15 cellular contexts compared by ENCODE assay signal in genomic region chr9:109466623-109467590, GRCh38. TPM values are rescaled to one million over a fixed set of nuclear protein-coding genes. Genes with fewer than 3 reads are reported as not detected.
DNase-seq lines count a peak whose midpoint lies in the region; FAIRE-seq and TF ChIP-seq lines count a peak whose summit lies in the region.
"Had no signal": no experiment of that assay in that cellular context is flagged by ENCODE, and none has a peak within 500 bp of the region (broad histone marks: within the 10 kb centered on the region; RNA-seq: fewer than 3 reads in every experiment).

No MANE protein-coding gene starts in this region.

- no peak overlapping the region for H3K23ac ChIP-seq in mesenchymal stem cell (ENCODE audit: low read length in 2 of 2)

- H3K9me3 ChIP-seq in BLaER1 = no peaks in the 10 kb centered on the region
- H3K9me3 ChIP-seq in mesenchymal stem cell (ENCODE audit: control insufficient read depth, low read length) = no peaks in the 10 kb centered on the region
- H3K9me3 ChIP-seq: neutrophil, right atrium auricular region had no signal

- peak overlapping the region; percentile 77 for H3K4me2 ChIP-seq in BLaER1
- H3K4me2 ChIP-seq in mesenchymal stem cell (ENCODE audit: low read length, poor library complexity, severe bottlenecking) = no peak overlapping the region

- H3K9ac ChIP-seq in BLaER1 (no peak overlapping the region), mesenchymal stem cell (ENCODE audit: low read length) (no peak overlapping the region)

- H2AFZ ChIP-seq in mesenchymal stem cell (ENCODE audit: low read depth, low read length) = no peak overlapping the region

- H3K27me3 ChIP-seq in BLaER1 = no peaks in the 10 kb centered on the region
- H3K27me3 ChIP-seq in mesenchymal stem cell (ENCODE audit: control insufficient read depth in 1 of 2, insufficient read depth in 1 of 2, low read length in 2 of 2) = peaks cover 0 to 10% of the 10 kb centered on the region in 2 experiments
- H3K27me3 ChIP-seq: cardiac muscle cell, right atrium auricular region had no signal

- H4K91ac ChIP-seq in mesenchymal stem cell (ENCODE audit: low read length) = no peak overlapping the region

- no peaks in the 10 kb centered on the region for H3K36me3 ChIP-seq in BLaER1
- peaks cover 0 to 12% of the 10 kb centered on the region in 2 experiments for H3K36me3 ChIP-seq in mesenchymal stem cell (ENCODE audit: control insufficient read depth in 1 of 2, insufficient read depth in 2 of 2, low read depth in 1 of 2, low read length in 2 of 2)
- H3K36me3 ChIP-seq: cardiac muscle cell, neutrophil, right atrium auricular region had no signal

- H3K4me1 ChIP-seq in BLaER1 (peaks cover 46% of the 10 kb centered on the region), mesenchymal stem cell (ENCODE audit: control insufficient read depth, insufficient read depth, low read depth, low read length) (peaks cover 3% of the 10 kb centered on the region)

- H4K8ac ChIP-seq in mesenchymal stem cell (ENCODE audit: low read length) = no peak overlapping the region

- no peak for TF ChIP-seq CTCF in GM12865 (IDR thresholded peaks at IDR 0.05; ENCODE audit: insufficient read depth, low read depth, low read length, missing control alignments)
- no peak for TF ChIP-seq CTCF in epithelial cell of esophagus (IDR thresholded peaks at IDR 0.05; ENCODE audit: insufficient read depth, low read depth, low read length, missing control alignments)

- H2BK12ac ChIP-seq in mesenchymal stem cell (ENCODE audit: low read length in 2 of 2) = no peak overlapping the region

- H2AK5ac ChIP-seq in mesenchymal stem cell (ENCODE audit: low read length, severe bottlenecking) = no peak overlapping the region

- no peak overlapping the region for H2BK15ac ChIP-seq in mesenchymal stem cell (ENCODE audit: low read depth, poor library complexity, severe bottlenecking)

- H3K14ac ChIP-seq in mesenchymal stem cell (ENCODE audit: low read length in 2 of 2) = no peak overlapping the region

- no peak overlapping the region for H3K18ac ChIP-seq in mesenchymal stem cell (ENCODE audit: low read depth in 1 of 2, low read length in 2 of 2)

- FAIRE-seq in RCC 7860 (lab: Jason Lieb, UNC) = peak; percentile 89

- H4K20me1 ChIP-seq in BLaER1 = no peaks in the 10 kb centered on the region

- H2BK5ac ChIP-seq in mesenchymal stem cell (ENCODE audit: low read depth, low read length, poor library complexity, severe bottlenecking) = no peak overlapping the region

- H3K27ac ChIP-seq in BLaER1 (no peak overlapping the region), mesenchymal stem cell (ENCODE audit: low read length, poor library complexity, severe bottlenecking) (no peak overlapping the region)
- H3K27ac ChIP-seq: cardiac muscle cell, neutrophil, right atrium auricular region had no signal

- no peak overlapping the region for H3K4ac ChIP-seq in mesenchymal stem cell (ENCODE audit: low read depth in 1 of 2, low read length in 2 of 2)

- DNase-seq in GM12865 (ENCODE audit: low read depth) = peak; percentile 10
- DNase-seq in RCC 7860 (ENCODE audit: low spot score) = peak; percentile 73
- DNase-seq in epithelial cell of esophagus (ENCODE audit: low read depth) = peak; percentile 61
- no peak for DNase-seq in OCI-M2 (lab: John Stamatoyannopoulos, UW; ENCODE audit: unreplicated experiment)
- no peak for DNase-seq in germinal center (ENCODE audit: low spot score)
- DNase-seq in mesenchymal stem cell = no peak
- DNase-seq in activated T-cell treated with anti-CD3 and anti-CD28 coated beads for 4 hours = no peak
- DNase-seq: activated naive CD4-positive, alpha-beta T cell treated with anti-CD3 and anti-CD28 coated beads, Interleukin-2, amount 50 U/mL, for 16 hours; effector CD8-positive, alpha-beta T cell; NCI-H2029 treated with DMSO at 0.1 percent for 48 hours; NCI-H526 treated with DMSO at 0.1 percent for 48 hours had no signal

- H3K79me1 ChIP-seq in mesenchymal stem cell (replicated peaks; ENCODE audit: low read length, poor library complexity, severe bottlenecking) = peaks cover 33% of the 10 kb centered on the region

- H2BK120ac ChIP-seq in mesenchymal stem cell (ENCODE audit: low read depth, low read length) = no peak overlapping the region

- H3K4me3 ChIP-seq in BLaER1 (no peak overlapping the region), GM12865 (ENCODE audit: low read depth, low read length) (no peak overlapping the region), epithelial cell of esophagus (ENCODE audit: low read length) (no peak overlapping the region), mesenchymal stem cell (ENCODE audit: insufficient read depth in 1 of 2, low read depth in 1 of 2, low read length in 2 of 2) (no peak overlapping the region)
- H3K4me3 ChIP-seq: cardiac muscle cell, right atrium auricular region had no signal

- 88% methylated on average over 12 of the region's 12 CpGs for WGBS in mesenchymal stem cell

RNA-seq across cellular contexts. Expression of gene PTPN3, which starts 31.2 kb away (rescaled TPM):
- 1.4 TPM for polyA plus RNA-seq in mesenchymal stem cell (2013, experiment 1 of 2)
- polyA plus RNA-seq in mesenchymal stem cell (2013, experiment 2 of 2) = 1.5 TPM

Comparison
In these comparisons a context has a peak if more than half of its experiments do, and no peak if none do; other contexts are left out.
1. DNase-seq: peak in GM12865 (single experiment), RCC 7860 (single experiment) and epithelial cell of esophagus (single experiment); none in OCI-M2 (single experiment), germinal center (single experiment), mesenchymal stem cell (single experiment) and activated T-cell treated with anti-CD3 and anti-CD28 coated beads for 4 hours (single experiment).